Comparison of ENCODE assay signal across 18 cellular contexts in the genomic region with DNA sequence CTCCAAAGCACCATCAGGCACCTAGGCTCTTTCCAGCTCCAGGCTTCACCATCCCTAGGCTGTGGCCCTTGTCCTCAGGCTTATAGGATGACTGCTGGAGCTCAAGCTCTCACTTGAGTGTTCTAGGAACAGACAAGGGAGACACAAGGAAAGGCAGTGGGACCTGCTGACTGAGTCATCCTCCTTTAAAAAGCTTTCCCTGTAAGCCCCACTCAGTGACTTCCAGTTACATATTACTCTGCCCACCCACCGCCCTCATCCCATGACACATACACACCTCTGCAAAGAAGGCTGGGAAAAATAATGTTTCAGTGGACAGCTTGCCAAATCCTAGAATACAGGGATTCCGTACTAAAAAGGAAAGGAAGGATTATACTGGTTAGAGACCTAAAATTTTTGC.
DNase-seq lines count a peak whose midpoint lies in the region; ATAC-seq, FAIRE-seq and TF ChIP-seq lines count a peak whose summit lies in the region.
"Had no signal": no experiment of that assay in that cellular context is flagged by ENCODE, and none has a peak within 500 bp of the region (broad histone marks: within the 10 kb centered on the region; RNA-seq: fewer than 3 reads in every experiment).

No MANE protein-coding gene starts in this region.

- no peaks in the 10 kb centered on the region for H3K9me3 Mint-ChIP-seq in activated naive CD4-positive, alpha-beta T cell treated with anti-CD3 and anti-CD28 coated beads, Interleukin-2, amount 50 U/mL, for 72 hours
- H3K9me3 Mint-ChIP-seq: activated T-cell treated with anti-CD3 and anti-CD28 coated beads, Interleukin-2, amount 50 U/mL, for 24 hours; stimulated activated naive CD8-positive, alpha-beta T cell treated with anti-CD3 and anti-CD28 coated beads, Interleukin-15, Interleukin-2, amounts not matched to agents 100 ng/mL and 50 ng/mL, for 24 hours had no signal

- H3K9ac ChIP-seq in fibroblast of lung (ENCODE audit: insufficient read depth, low read length) (no peak overlapping the region), HepG2 (ENCODE audit: insufficient read depth, low read depth, low read length) (no peak overlapping the region)

- no peak overlapping the region for H3K4me3 ChIP-seq in fibroblast of lung (replicated peaks in 1 of 4; ENCODE audit: control extremely low read depth in 1 of 4, insufficient read depth in 1 of 4, low read depth in 3 of 4, low read length in 4 of 4)
- H3K4me3 ChIP-seq in osteoblast (ENCODE audit: insufficient read depth, low read length): no peak overlapping the region
- H3K4me3 ChIP-seq in HepG2 (replicated peaks in 1 of 3; ENCODE audit: insufficient read depth in 1 of 3, low read depth in 2 of 3, low read length in 3 of 3): no peak overlapping the region
- H3K4me3 ChIP-seq: adrenal gland had no signal

- POLR2A ChIA-PET in HepG2 (lab: Yijun Ruan, JAX): no interaction called here

- H3K27ac Mint-ChIP-seq in activated naive CD4-positive, alpha-beta T cell treated with anti-CD3 and anti-CD28 coated beads, Interleukin-2, amount 50 U/mL, for 72 hours: no peak overlapping the region
- H3K27ac Mint-ChIP-seq: activated T-cell treated with anti-CD3 and anti-CD28 coated beads, Interleukin-2, amount 50 U/mL, for 24 hours; stimulated activated naive CD8-positive, alpha-beta T cell treated with anti-CD3 and anti-CD28 coated beads, Interleukin-15, Interleukin-2, amounts not matched to agents 100 ng/mL and 50 ng/mL, for 24 hours had no signal

- H3K27ac ChIP-seq in fibroblast of lung (ENCODE audit: insufficient read depth, low read length) (no peak overlapping the region), osteoblast (ENCODE audit: low read depth, low read length) (no peak overlapping the region), HepG2 (ENCODE audit: extremely low read length, insufficient read depth, low read length) (no peak overlapping the region)
- H3K27ac ChIP-seq: adrenal gland, C4-2B had no signal

- FAIRE-seq in HepG2 (lab: Jason Lieb, UNC): no peak
- FAIRE-seq: colon, G401.6, GM12892 had no signal

- 4% methylated on average over 2 of the region's 2 CpGs for WGBS in HepG2 (ENCODE audit: low lambda C conversion rate)

- TF ChIP-seq POLR2A in HepG2 (IDR thresholded peaks at IDR 0.05; ENCODE audit: insufficient read depth in 1 of 2, low read depth in 2 of 2, low read length in 2 of 2): no peak

- H3K27me3 ChIP-seq in fibroblast of lung (ENCODE audit: control insufficient read depth, insufficient read depth, low read length) (no peaks in the 10 kb centered on the region), osteoblast (ENCODE audit: insufficient read depth, low read length) (no peaks in the 10 kb centered on the region), HepG2 (ENCODE audit: control insufficient read depth in 1 of 2, insufficient read depth in 2 of 2, low read length in 2 of 2) (peaks cover 0 to 24% of the 10 kb centered on the region in 2 experiments; a peak in 2 of 5 replicates)
- H3K27me3 ChIP-seq: adrenal gland had no signal

- H3K36me3 ChIP-seq in fibroblast of lung (ENCODE audit: control insufficient read depth, insufficient read depth, low read length) (no peaks in the 10 kb centered on the region), osteoblast (ENCODE audit: insufficient read depth, low read length) (no peaks in the 10 kb centered on the region), HepG2 (replicated peaks in 1 of 2; ENCODE audit: control insufficient read depth in 1 of 2, insufficient read depth in 2 of 2, low read length in 2 of 2) (no peaks in the 10 kb centered on the region)
- H3K36me3 ChIP-seq: adrenal gland had no signal

- H4K20me1 ChIP-seq in fibroblast of lung (ENCODE audit: control insufficient read depth, extremely low read depth, insufficient read depth, low read length) (no peaks in the 10 kb centered on the region), osteoblast (ENCODE audit: insufficient read depth, low read length) (no peaks in the 10 kb centered on the region), HepG2 (ENCODE audit: insufficient read depth, low read length) (no peaks in the 10 kb centered on the region)

- H3K4me1 ChIP-seq in fibroblast of lung (ENCODE audit: control insufficient read depth, extremely low read depth, insufficient read depth, low read length) (no peaks in the 10 kb centered on the region), osteoblast (ENCODE audit: insufficient read depth, low read length) (peaks cover 5% of the 10 kb centered on the region), HepG2 (ENCODE audit: insufficient read depth, low read length) (no peaks in the 10 kb centered on the region)
- H3K4me1 ChIP-seq: adrenal gland had no signal

- H3K9me3 ChIP-seq in fibroblast of lung (ENCODE audit: control insufficient read depth, insufficient read depth, low read depth, low read length) (no peaks in the 10 kb centered on the region), osteoblast (ENCODE audit: low read depth, low read length) (no peaks in the 10 kb centered on the region), HepG2 (ENCODE audit: low read length) (no peaks in the 10 kb centered on the region)
- H3K9me3 ChIP-seq: adrenal gland had no signal

- no peaks in the 10 kb centered on the region for H3K79me2 ChIP-seq in fibroblast of lung (ENCODE audit: control insufficient read depth, insufficient read depth, low read length)
- H3K79me2 ChIP-seq in osteoblast (ENCODE audit: insufficient read depth, low read length): no peaks in the 10 kb centered on the region
- no peaks in the 10 kb centered on the region for H3K79me2 ChIP-seq in HepG2 (ENCODE audit: insufficient read depth, low read length)

- no peaks in the 10 kb centered on the region for H3K36me3 Mint-ChIP-seq in activated naive CD4-positive, alpha-beta T cell treated with anti-CD3 and anti-CD28 coated beads, Interleukin-2, amount 50 U/mL, for 72 hours

- TF ChIP-seq EP300 in HepG2 (IDR thresholded peaks at IDR 0.05; ENCODE audit: low read depth in 2 of 2, low read length in 2 of 2) (no peak), HepG2 (CRISPR knock-in tag; IDR thresholded peaks at IDR 0.05; ENCODE audit: borderline replicate concordance) (no peak)

- no peak for ATAC-seq in HG02588 (IDR thresholded peaks at IDR 0.05; ENCODE audit: unreplicated experiment)
- ATAC-seq in HepG2: no peak
- ATAC-seq in activated naive CD4-positive, alpha-beta T cell treated with anti-CD3 and anti-CD28 coated beads, Interleukin-2, amount 50 U/mL, for 72 hours: no peak
- ATAC-seq: left colon had no signal

- H3K4me2 ChIP-seq in fibroblast of lung (ENCODE audit: extremely low read depth, insufficient read depth, low read length): no peak overlapping the region
- H3K4me2 ChIP-seq in osteoblast (ENCODE audit: insufficient read depth, low read length): no peak overlapping the region
- no peak overlapping the region for H3K4me2 ChIP-seq in HepG2 (ENCODE audit: low read depth, low read length)

- no peak for TF ChIP-seq CTCF in fibroblast of lung (conservative IDR thresholded peaks at IDR 0.05 in 1 of 2, IDR thresholded peaks at IDR 0.05 in 1 of 2; ENCODE audit: low read depth in 1 of 2, low read length in 2 of 2)
- TF ChIP-seq CTCF in osteoblast (IDR thresholded peaks at IDR 0.05; ENCODE audit: extremely low read depth, low read depth, low read length): no peak
- TF ChIP-seq CTCF in GM13976 (IDR thresholded peaks at IDR 0.05; ENCODE audit: borderline replicate concordance, control extremely low read depth, extremely low read depth, insufficient read depth, missing control alignments): no peak
- TF ChIP-seq CTCF in HepG2 (CRISPR knock-in tag; IDR thresholded peaks at IDR 0.05): no peak

- intact Hi-C loops in HepG2 (cut with micrococcal nuclease; ENCODE audit: unreplicated experiment): no loop called here

- CTCF ChIA-PET in HepG2 (lab: Yijun Ruan, JAX; ENCODE audit: low intra/inter-chr PET ratio, low total read pairs): no interaction called here

- in situ Hi-C loops in GM13976 (cut with MboI; ENCODE audit: low sequenced_read_pairs, unreplicated experiment) (no loop called here), HepG2 (cut with HindIII; ENCODE audit: extremely low pct_ligation_motif_present, low pct_unique_long_range_greater_than_20kb) (no loop called here)

- TF ChIP-seq RAD21 in HepG2 (CRISPR knock-in tag; IDR thresholded peaks at IDR 0.05): no peak

- BruUV-seq in HepG2 (replicated peaks; lab: Mats Ljungman, UMichigan): no TSS peak

- no peak overlapping the region for H2AFZ ChIP-seq in fibroblast of lung (ENCODE audit: low read length)
- H2AFZ ChIP-seq in osteoblast (ENCODE audit: low read length): no peak overlapping the region
- no peak overlapping the region for H2AFZ ChIP-seq in HepG2 (ENCODE audit: low read length)

- DNase-seq in EH (ENCODE audit: low read depth): peak; percentile 57
- DNase-seq in NCI-H748 (lab: John Stamatoyannopoulos, UW; ENCODE audit: unreplicated experiment): peak; percentile 78
- DNase-seq in fibroblast of lung (ENCODE audit: low read depth in 2 of 2): peak; percentile 32 to 78
- peak; percentile 74 for DNase-seq in osteoblast (ENCODE audit: insufficient read length, low spot score, missing footprints)
- no peak for DNase-seq in GM13976 (ENCODE audit: low spot score)
- no peak for DNase-seq in HepG2 (ENCODE audit: low spot score)
- no peak for DNase-seq in activated naive CD4-positive, alpha-beta T cell treated with anti-CD3 and anti-CD28 coated beads, Interleukin-2, amount 50 U/mL, for 72 hours (ENCODE audit: low spot score in 2 of 2)
- DNase-seq: activated CD4-positive, alpha-beta T cell treated with anti-CD3 and anti-CD28 coated beads, Interleukin-2, amount 50 U/mL, for 4 hours; activated T-cell treated with anti-CD3 and anti-CD28 coated beads, Interleukin-2, amount 50 U/mL, for 24 hours; adrenal gland; left colon; NCI-H2171 had no signal

TF ChIP-seq in HepG2, 621 proteins besides CTCF, POLR2A, EP300 and RAD21 (continues in another document):
- TF ChIP-seq MYNN (CRISPR knock-in tag; IDR thresholded peaks at IDR 0.05; ENCODE audit: low read depth): no peak
- TF ChIP-seq, protein P1, sequence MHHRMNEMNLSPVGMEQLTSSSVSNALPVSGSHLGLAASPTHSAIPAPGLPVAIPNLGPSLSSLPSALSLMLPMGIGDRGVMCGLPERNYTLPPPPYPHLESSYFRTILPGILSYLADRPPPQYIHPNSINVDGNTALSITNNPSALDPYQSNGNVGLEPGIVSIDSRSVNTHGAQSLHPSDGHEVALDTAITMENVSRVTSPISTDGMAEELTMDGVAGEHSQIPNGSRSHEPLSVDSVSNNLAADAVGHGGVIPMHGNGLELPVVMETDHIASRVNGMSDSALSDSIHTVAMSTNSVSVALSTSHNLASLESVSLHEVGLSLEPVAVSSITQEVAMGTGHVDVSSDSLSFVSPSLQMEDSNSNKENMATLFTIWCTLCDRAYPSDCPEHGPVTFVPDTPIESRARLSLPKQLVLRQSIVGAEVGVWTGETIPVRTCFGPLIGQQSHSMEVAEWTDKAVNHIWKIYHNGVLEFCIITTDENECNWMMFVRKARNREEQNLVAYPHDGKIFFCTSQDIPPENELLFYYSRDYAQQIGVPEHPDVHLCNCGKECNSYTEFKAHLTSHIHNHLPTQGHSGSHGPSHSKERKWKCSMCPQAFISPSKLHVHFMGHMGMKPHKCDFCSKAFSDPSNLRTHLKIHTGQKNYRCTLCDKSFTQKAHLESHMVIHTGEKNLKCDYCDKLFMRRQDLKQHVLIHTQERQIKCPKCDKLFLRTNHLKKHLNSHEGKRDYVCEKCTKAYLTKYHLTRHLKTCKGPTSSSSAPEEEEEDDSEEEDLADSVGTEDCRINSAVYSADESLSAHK (CRISPR knock-in tag; IDR thresholded peaks at IDR 0.05; ENCODE audit: borderline replicate concordance): no peak
- TF ChIP-seq CAMTA2 (CRISPR knock-in tag; IDR thresholded peaks at IDR 0.05; ENCODE audit: borderline replicate concordance): no peak

Comparison
In these comparisons a context has a peak if more than half of its experiments do, and no peak if none do; other contexts are left out.
1. DNase-seq: peak in EH (single experiment), NCI-H748 (single experiment), fibroblast of lung (2 of 2) and osteoblast (single experiment); none in GM13976 (single experiment), HepG2 (single experiment) and activated naive CD4-positive, alpha-beta T cell treated with anti-CD3 and anti-CD28 coated beads, Interleukin-2, amount 50 U/mL, for 72 hours (0 of 2).